In the genomic region with DNA sequence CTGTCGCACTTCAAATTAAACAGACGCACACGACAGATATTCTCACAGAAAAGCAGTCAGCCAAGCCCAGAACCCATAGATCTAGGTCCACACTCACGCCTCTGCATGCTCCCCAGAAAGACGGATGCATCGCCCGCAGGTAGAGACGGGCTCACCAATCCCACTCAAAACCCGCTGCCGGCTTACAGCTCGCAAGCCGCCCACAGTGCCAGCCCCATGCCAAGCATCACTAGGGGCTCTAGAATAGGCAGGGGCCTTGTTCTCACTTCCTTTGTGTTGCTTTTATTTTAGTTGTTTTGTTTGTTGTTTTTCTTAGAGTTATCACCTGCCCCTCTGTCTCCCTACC, we compare ENCODE assay signal across 8 cellular contexts. TPM values are rescaled to one million over a fixed set of nuclear protein-coding genes. Genes with fewer than 3 reads are reported as not detected.
A peak's percentile ranks its signal among the peaks of the same experiment; 100 is the strongest.
DNase-seq lines count a peak whose midpoint lies in the region; ATAC-seq and TF ChIP-seq lines count a peak whose summit lies in the region.

No MANE protein-coding gene starts in this region.

- DNase-seq in activated T-cell treated with anti-CD3 and anti-CD28 coated beads, Interleukin-2, amount 50 U/mL, for 24 hours: no peak
- DNase-seq in activated T-cell treated with anti-CD3 and anti-CD28 coated beads, Interleukin-2, amount 50 U/mL, for 1 hour: no peak
- DNase-seq in mammary epithelial cell (no peak), memory B cell (ENCODE audit: low spot score in 2 of 2) (no peak), transverse colon (no peak), ACHN (no peak), iPS-NIHi11 (ENCODE audit: low spot score) (no peak)
- no peak for DNase-seq in stimulated activated CD4-positive, alpha-beta T cell treated with anti-CD3 and anti-CD28 coated beads, Interleukin-2, amount 100 ng/mL, for 48 hours

- TF ChIP-seq EP300 in transverse colon (IDR thresholded peaks at IDR 0.05; ENCODE audit: low read depth): no peak

- no peak overlapping the region for H3K27ac ChIP-seq in mammary epithelial cell (ENCODE audit: insufficient read depth, low read depth, low read length)
- peak overlapping the region; percentile 78 to 87 (median 85) for H3K27ac ChIP-seq in transverse colon

- 11% methylated on average over 12 of the region's 12 CpGs for WGBS in mammary epithelial cell (ENCODE audit: low coverage, missing lambda C conversion rate)
- 43 to 47% methylated on average over 6 to 12 of the region's 12 CpGs for WGBS in transverse colon (ENCODE audit: low coverage in 1 of 2), 2 donors

- H2AFZ ChIP-seq in mammary epithelial cell (ENCODE audit: low read depth, low read length): peak overlapping the region; percentile 88

- no peaks in the 10 kb centered on the region for H3K9me3 Mint-ChIP-seq in activated T-cell treated with anti-CD3 and anti-CD28 coated beads, Interleukin-2, amount 50 U/mL, for 24 hours
- no peaks in the 10 kb centered on the region for H3K9me3 Mint-ChIP-seq in memory B cell

- peaks cover 5% of the 10 kb centered on the region for H3K36me3 Mint-ChIP-seq in activated T-cell treated with anti-CD3 and anti-CD28 coated beads, Interleukin-2, amount 50 U/mL, for 24 hours (ENCODE audit: low read depth)
- no peaks in the 10 kb centered on the region for H3K36me3 Mint-ChIP-seq in memory B cell

- H3K4me2 ChIP-seq in mammary epithelial cell (ENCODE audit: insufficient read depth, low read depth, low read length): peak overlapping the region; percentile 84

- peaks cover 16% of the 10 kb centered on the region for H3K4me1 Mint-ChIP-seq in activated T-cell treated with anti-CD3 and anti-CD28 coated beads, Interleukin-2, amount 50 U/mL, for 24 hours (ENCODE audit: low read depth)
- H3K4me1 Mint-ChIP-seq in memory B cell: peaks cover 12% of the 10 kb centered on the region

- in situ Hi-C loops in mammary epithelial cell (cut with MboI; ENCODE audit: low sequenced_read_pairs in 2 of 2) (no loop called here), transverse colon (cut with MboI; ENCODE audit: low pct_ligation_motif_present in 1 of 4, low pct_unique_long_range_greater_than_20kb in 1 of 4, low sequenced_read_pairs in 3 of 4) (loop anchor here in 1 of 4 donors (25.0 kb wide), 1 partner anchor 103 kb away; no protein-coding TSS in a partner anchor), ACHN (cut with HindIII; ENCODE audit: low pct_ligation_motif_present, low pct_unique_long_range_greater_than_20kb, low sequenced_read_pairs) (no loop called here)

- CTCF ChIA-PET in mammary epithelial cell (lab: Charles Lee; ENCODE audit: low non-redundant PET): interaction anchor here (0.6 kb wide), 1 partner anchor 33 kb away, joined by 4 read pairs; no protein-coding TSS in a partner anchor

- H3K4me1 ChIP-seq in mammary epithelial cell (ENCODE audit: insufficient read depth, low read length) (peaks cover 7% of the 10 kb centered on the region), transverse colon (peaks cover 0 to 21% (median 4%) of the 10 kb centered on the region in 4 donors)

- H3K4me3 Mint-ChIP-seq in activated T-cell treated with anti-CD3 and anti-CD28 coated beads, Interleukin-2, amount 50 U/mL, for 24 hours: peak overlapping the region; percentile 88
- peak overlapping the region; percentile 87 for H3K4me3 Mint-ChIP-seq in memory B cell

- intact Hi-C loops in mammary epithelial cell (cut with micrococcal nuclease): no loop called here
- intact Hi-C loops in transverse colon (cut with DNase I; ENCODE audit: low total_unique reads): no loop called here

- H3K27ac Mint-ChIP-seq in activated T-cell treated with anti-CD3 and anti-CD28 coated beads, Interleukin-2, amount 50 U/mL, for 24 hours: no peak overlapping the region
- peak overlapping the region; percentile 13 for H3K27ac Mint-ChIP-seq in memory B cell

- H3K36me3 ChIP-seq in mammary epithelial cell (ENCODE audit: insufficient read depth, low read length): no peaks in the 10 kb centered on the region
- H3K36me3 ChIP-seq in transverse colon: no peaks in the 10 kb centered on the region

- no peak for TF ChIP-seq CTCF in mammary epithelial cell (conservative IDR thresholded peaks at IDR 0.05 in 1 of 2, IDR thresholded peaks at IDR 0.05 in 1 of 2; ENCODE audit: extremely low read depth in 1 of 2, insufficient read depth in 1 of 2, low read depth in 1 of 2, low read length in 2 of 2)
- TF ChIP-seq CTCF in transverse colon (IDR thresholded peaks at IDR 0.05): no peak

- H3K79me2 ChIP-seq in mammary epithelial cell (ENCODE audit: insufficient read depth, low read length): no peaks in the 10 kb centered on the region

- H3K4me3 ChIP-seq in mammary epithelial cell (replicated peaks in 1 of 3; ENCODE audit: insufficient read depth in 1 of 3, low read depth in 2 of 3, low read length in 3 of 3) (peak overlapping the region; percentile 59 to 87 (median 70)), transverse colon (peak overlapping the region in 3 of 4 donors; percentile 49 to 76 (median 64))

- no peak overlapping the region for H3K9ac ChIP-seq in mammary epithelial cell (ENCODE audit: insufficient read depth, low read length)

- peaks cover 25% of the 10 kb centered on the region for H3K27me3 Mint-ChIP-seq in activated T-cell treated with anti-CD3 and anti-CD28 coated beads, Interleukin-2, amount 50 U/mL, for 24 hours
- H3K27me3 Mint-ChIP-seq in memory B cell: peaks cover 4% of the 10 kb centered on the region

- H3K9me3 ChIP-seq in mammary epithelial cell (replicated peaks; ENCODE audit: insufficient read depth, low read length): no peaks in the 10 kb centered on the region
- no peaks in the 10 kb centered on the region for H3K9me3 ChIP-seq in transverse colon

- ATAC-seq in memory B cell (ENCODE audit: low read depth): no peak

- no peak for TF ChIP-seq POLR2A in transverse colon (IDR thresholded peaks at IDR 0.05)

- no peaks in the 10 kb centered on the region for H4K20me1 ChIP-seq in mammary epithelial cell (ENCODE audit: insufficient read depth, low read length)

- H3K27me3 ChIP-seq in mammary epithelial cell (ENCODE audit: insufficient read depth, low read length): no peaks in the 10 kb centered on the region
- peaks cover 37% of the 10 kb centered on the region for H3K27me3 ChIP-seq in transverse colon

- dilution Hi-C loops in mammary epithelial cell (cut with HindIII; ENCODE audit: low sequenced_read_pairs): no loop called here

- BruUV-seq in mammary epithelial cell (replicated peaks; lab: Mats Ljungman, UMichigan): no TSS peak

RNA-seq across cellular contexts. Expression of gene BMERB1, which starts 0.3 kb away (rescaled TPM):
- total RNA-seq in mammary epithelial cell (10 to 100 TPM; 15.7 to 18.5 TPM), transverse colon (10 to 100 TPM in 3 of 4 donors, 1 to 10 TPM in 1; 8.6 to 65.1 (median 14.1) TPM)
- 9.4 TPM for polyA plus RNA-seq in mammary epithelial cell
- 0.67 TPM for polyA minus RNA-seq in mammary epithelial cell

RNA-seq across cellular contexts. Expression of gene MPV17L, which starts 38.5 kb away (rescaled TPM):
- total RNA-seq in mammary epithelial cell: 1 to 10 TPM in 1 of 2 donors, under 1 TPM in 1; 0.24 to 7.8 TPM
- polyA plus RNA-seq in mammary epithelial cell: 1.7 TPM
- polyA minus RNA-seq in mammary epithelial cell: 0.05 TPM
- total RNA-seq in transverse colon: 1 to 10 TPM in 3 of 4 donors, under 1 TPM in 1; 0.37 to 6.3 (median 4.6) TPM

RNA-seq across cellular contexts. Expression of gene NPIPA5, which starts 56.0 kb away (rescaled TPM):
- total RNA-seq in mammary epithelial cell (1 to 10 TPM; 1.5 to 8.0 TPM), transverse colon (10 to 100 TPM in 2 of 4 donors, 1 to 10 TPM in 1, not detected in 1; 6.3 to 39.4 (median 10.8) TPM)
- polyA plus RNA-seq in mammary epithelial cell: 0.42 TPM
- not detected for polyA minus RNA-seq in mammary epithelial cell
